1 cellular context compared by ENCODE assay signal in genomic region chr1:12477936-12478611, GRCh38.
TF ChIP-seq lines count a peak whose summit lies in the region.

No MANE protein-coding gene starts in this region.

TF ChIP-seq in HepG2, 621 proteins besides CTCF, POLR2A, EP300 and RAD21 (continued from another document and continues in another):
- no peak for TF ChIP-seq TCF12 (IDR thresholded peaks at IDR 0.05)
- peak; percentile 91; the same call in 1 of the 2 replicates for TF ChIP-seq TCF12 (CRISPR knock-in tag; IDR thresholded peaks at IDR 0.05)
- TF ChIP-seq HOXA5 (CRISPR knock-in tag; IDR thresholded peaks at IDR 0.05) = peak; percentile 62; the same call in 1 of the 2 replicates
- no peak for TF ChIP-seq U2AF1 (optimal IDR thresholded peaks at IDR 0.05; ENCODE audit: low read depth, low read length)
- TF ChIP-seq NFE2 (CRISPR knock-in tag; IDR thresholded peaks at IDR 0.05) = no peak
- no peak for TF ChIP-seq MTF1 (CRISPR knock-in tag; IDR thresholded peaks at IDR 0.05)
- TF ChIP-seq KDM2A (CRISPR knock-in tag; IDR thresholded peaks at IDR 0.05; ENCODE audit: borderline replicate concordance, low read depth) = peak; percentile 82
- TF ChIP-seq MLLT10 (CRISPR knock-in tag; IDR thresholded peaks at IDR 0.05) = no peak
- no peak for TF ChIP-seq ZNF776 (CRISPR knock-in tag; IDR thresholded peaks at IDR 0.05)
- TF ChIP-seq MEIS2 (CRISPR knock-in tag; IDR thresholded peaks at IDR 0.05) = peak; percentile 50; the same call in 1 of the 2 replicates
- TF ChIP-seq ZFYVE20 (CRISPR knock-in tag; IDR thresholded peaks at IDR 0.05; ENCODE audit: borderline replicate concordance, low read depth) = no peak
- TF ChIP-seq CCDC6 (CRISPR knock-in tag; IDR thresholded peaks at IDR 0.05) = peak; percentile 72
- no peak for TF ChIP-seq WIZ (CRISPR knock-in tag; IDR thresholded peaks at IDR 0.05)
- no peak for TF ChIP-seq PCBP1 (IDR thresholded peaks at IDR 0.05; ENCODE audit: borderline replicate concordance, low read depth, low read length)
- peak; percentile 91 for TF ChIP-seq ERF (CRISPR knock-in tag; IDR thresholded peaks at IDR 0.05)
- TF ChIP-seq ZNF17 (CRISPR knock-in tag; IDR thresholded peaks at IDR 0.05) = no peak
- TF ChIP-seq ZSCAN22 (CRISPR knock-in tag; IDR thresholded peaks at IDR 0.05) = no peak
- TF ChIP-seq MAFF (IDR thresholded peaks at IDR 0.05; ENCODE audit: low read depth, low read length) = no peak
- TF ChIP-seq REXO4 (CRISPR knock-in tag; IDR thresholded peaks at IDR 0.05; ENCODE audit: borderline replicate concordance) = no peak
- TF ChIP-seq KDM1A (CRISPR knock-in tag; IDR thresholded peaks at IDR 0.05) = peak; percentile 83
- TF ChIP-seq, protein P1, sequence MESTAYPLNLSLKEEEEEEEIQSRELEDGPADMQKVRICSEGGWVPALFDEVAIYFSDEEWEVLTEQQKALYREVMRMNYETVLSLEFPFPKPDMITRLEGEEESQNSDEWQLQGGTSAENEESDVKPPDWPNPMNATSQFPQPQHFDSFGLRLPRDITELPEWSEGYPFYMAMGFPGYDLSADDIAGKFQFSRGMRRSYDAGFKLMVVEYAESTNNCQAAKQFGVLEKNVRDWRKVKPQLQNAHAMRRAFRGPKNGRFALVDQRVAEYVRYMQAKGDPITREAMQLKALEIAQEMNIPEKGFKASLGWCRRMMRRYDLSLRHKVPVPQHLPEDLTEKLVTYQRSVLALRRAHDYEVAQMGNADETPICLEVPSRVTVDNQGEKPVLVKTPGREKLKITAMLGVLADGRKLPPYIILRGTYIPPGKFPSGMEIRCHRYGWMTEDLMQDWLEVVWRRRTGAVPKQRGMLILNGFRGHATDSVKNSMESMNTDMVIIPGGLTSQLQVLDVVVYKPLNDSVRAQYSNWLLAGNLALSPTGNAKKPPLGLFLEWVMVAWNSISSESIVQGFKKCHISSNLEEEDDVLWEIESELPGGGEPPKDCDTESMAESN (CRISPR knock-in tag; conservative IDR thresholded peaks at IDR 0.05) = peak; percentile 80; the same call in 1 of the 2 replicates
- TF ChIP-seq NCOA2 (CRISPR knock-in tag; IDR thresholded peaks at IDR 0.05) = peak; percentile 92
- no peak for TF ChIP-seq ZNF747 (CRISPR knock-in tag; IDR thresholded peaks at IDR 0.05; ENCODE audit: borderline replicate concordance)
- TF ChIP-seq SNAPC2 (CRISPR knock-in tag; IDR thresholded peaks at IDR 0.05) = no peak
- TF ChIP-seq ZBTB42 (CRISPR knock-in tag; IDR thresholded peaks at IDR 0.05) = no peak; the same call in 1 of the 2 replicates
- peak in 1 of 2 experiments; percentile 56; a peak in 1 of 4 replicates for TF ChIP-seq KLF16 (CRISPR knock-in tag; IDR thresholded peaks at IDR 0.05)
- peak; percentile 39 for TF ChIP-seq STAG1 (CRISPR knock-in tag; IDR thresholded peaks at IDR 0.05)
- no peak for TF ChIP-seq ZNF496 (CRISPR knock-in tag; IDR thresholded peaks at IDR 0.05; ENCODE audit: insufficient replicate concordance)
- no peak for TF ChIP-seq RFXANK (CRISPR knock-in tag; IDR thresholded peaks at IDR 0.05)
- TF ChIP-seq AGO2 (optimal IDR thresholded peaks at IDR 0.05; ENCODE audit: low read depth, low read length) = no peak
- TF ChIP-seq THAP7 (CRISPR knock-in tag; IDR thresholded peaks at IDR 0.05) = no peak
- TF ChIP-seq HNF1B (CRISPR knock-in tag; IDR thresholded peaks at IDR 0.05) = peak; percentile 31; the same call in 1 of the 2 replicates
- TF ChIP-seq RBM39 (IDR thresholded peaks at IDR 0.05; ENCODE audit: low read depth, low read length, poor library complexity, severe bottlenecking) = no peak
- TF ChIP-seq, protein P2, sequence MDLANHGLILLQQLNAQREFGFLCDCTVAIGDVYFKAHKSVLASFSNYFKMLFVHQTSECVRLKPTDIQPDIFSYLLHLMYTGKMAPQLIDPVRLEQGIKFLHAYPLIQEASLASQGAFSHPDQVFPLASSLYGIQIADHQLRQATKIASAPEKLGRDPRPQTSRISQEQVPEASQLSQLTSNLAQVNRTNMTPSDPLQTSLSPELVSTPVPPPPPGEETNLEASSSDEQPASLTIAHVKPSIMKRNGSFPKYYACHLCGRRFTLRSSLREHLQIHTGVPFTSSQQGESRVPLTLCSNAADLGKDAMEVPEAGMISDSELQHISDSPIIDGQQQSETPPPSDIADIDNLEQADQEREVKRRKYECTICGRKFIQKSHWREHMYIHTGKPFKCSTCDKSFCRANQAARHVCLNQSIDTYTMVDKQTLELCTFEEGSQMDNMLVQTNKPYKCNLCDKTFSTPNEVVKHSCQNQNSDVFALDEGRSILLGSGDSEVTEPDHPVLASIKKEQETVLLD (CRISPR knock-in tag; IDR thresholded peaks at IDR 0.05; ENCODE audit: low read depth) = no peak
- TF ChIP-seq ZBTB33 (CRISPR knock-in tag; IDR thresholded peaks at IDR 0.05) = peak; percentile 58
- TF ChIP-seq, protein P3, sequence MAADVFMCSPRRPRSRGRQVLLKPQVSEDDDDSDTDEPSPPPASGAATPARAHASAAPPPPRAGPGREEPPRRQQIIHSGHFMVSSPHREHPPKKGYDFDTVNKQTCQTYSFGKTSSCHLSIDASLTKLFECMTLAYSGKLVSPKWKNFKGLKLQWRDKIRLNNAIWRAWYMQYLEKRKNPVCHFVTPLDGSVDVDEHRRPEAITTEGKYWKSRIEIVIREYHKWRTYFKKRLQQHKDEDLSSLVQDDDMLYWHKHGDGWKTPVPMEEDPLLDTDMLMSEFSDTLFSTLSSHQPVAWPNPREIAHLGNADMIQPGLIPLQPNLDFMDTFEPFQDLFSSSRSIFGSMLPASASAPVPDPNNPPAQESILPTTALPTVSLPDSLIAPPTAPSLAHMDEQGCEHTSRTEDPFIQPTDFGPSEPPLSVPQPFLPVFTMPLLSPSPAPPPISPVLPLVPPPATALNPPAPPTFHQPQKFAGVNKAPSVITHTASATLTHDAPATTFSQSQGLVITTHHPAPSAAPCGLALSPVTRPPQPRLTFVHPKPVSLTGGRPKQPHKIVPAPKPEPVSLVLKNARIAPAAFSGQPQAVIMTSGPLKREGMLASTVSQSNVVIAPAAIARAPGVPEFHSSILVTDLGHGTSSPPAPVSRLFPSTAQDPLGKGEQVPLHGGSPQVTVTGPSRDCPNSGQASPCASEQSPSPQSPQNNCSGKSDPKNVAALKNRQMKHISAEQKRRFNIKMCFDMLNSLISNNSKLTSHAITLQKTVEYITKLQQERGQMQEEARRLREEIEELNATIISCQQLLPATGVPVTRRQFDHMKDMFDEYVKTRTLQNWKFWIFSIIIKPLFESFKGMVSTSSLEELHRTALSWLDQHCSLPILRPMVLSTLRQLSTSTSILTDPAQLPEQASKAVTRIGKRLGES (CRISPR knock-in tag; IDR thresholded peaks at IDR 0.05; ENCODE audit: borderline replicate concordance) = no peak
- TF ChIP-seq HES4 (CRISPR knock-in tag; IDR thresholded peaks at IDR 0.05; ENCODE audit: borderline replicate concordance) = no peak
- TF ChIP-seq, protein P4, sequence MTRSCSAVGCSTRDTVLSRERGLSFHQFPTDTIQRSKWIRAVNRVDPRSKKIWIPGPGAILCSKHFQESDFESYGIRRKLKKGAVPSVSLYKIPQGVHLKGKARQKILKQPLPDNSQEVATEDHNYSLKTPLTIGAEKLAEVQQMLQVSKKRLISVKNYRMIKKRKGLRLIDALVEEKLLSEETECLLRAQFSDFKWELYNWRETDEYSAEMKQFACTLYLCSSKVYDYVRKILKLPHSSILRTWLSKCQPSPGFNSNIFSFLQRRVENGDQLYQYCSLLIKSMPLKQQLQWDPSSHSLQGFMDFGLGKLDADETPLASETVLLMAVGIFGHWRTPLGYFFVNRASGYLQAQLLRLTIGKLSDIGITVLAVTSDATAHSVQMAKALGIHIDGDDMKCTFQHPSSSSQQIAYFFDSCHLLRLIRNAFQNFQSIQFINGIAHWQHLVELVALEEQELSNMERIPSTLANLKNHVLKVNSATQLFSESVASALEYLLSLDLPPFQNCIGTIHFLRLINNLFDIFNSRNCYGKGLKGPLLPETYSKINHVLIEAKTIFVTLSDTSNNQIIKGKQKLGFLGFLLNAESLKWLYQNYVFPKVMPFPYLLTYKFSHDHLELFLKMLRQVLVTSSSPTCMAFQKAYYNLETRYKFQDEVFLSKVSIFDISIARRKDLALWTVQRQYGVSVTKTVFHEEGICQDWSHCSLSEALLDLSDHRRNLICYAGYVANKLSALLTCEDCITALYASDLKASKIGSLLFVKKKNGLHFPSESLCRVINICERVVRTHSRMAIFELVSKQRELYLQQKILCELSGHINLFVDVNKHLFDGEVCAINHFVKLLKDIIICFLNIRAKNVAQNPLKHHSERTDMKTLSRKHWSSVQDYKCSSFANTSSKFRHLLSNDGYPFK (CRISPR knock-in tag; IDR thresholded peaks at IDR 0.05; ENCODE audit: borderline replicate concordance) = no peak; the same call in 1 of the 2 replicates
- no peak for TF ChIP-seq ZNF547 (CRISPR knock-in tag; IDR thresholded peaks at IDR 0.05)
- peak; percentile 70; the same call in 1 of the 2 replicates for TF ChIP-seq LCORL (IDR thresholded peaks at IDR 0.05)
- TF ChIP-seq LCORL (CRISPR knock-in tag; IDR thresholded peaks at IDR 0.05) = peak; percentile 95
- peak; percentile 89; the same call in 1 of the 2 replicates for TF ChIP-seq NFKB2 (CRISPR knock-in tag; IDR thresholded peaks at IDR 0.05; ENCODE audit: borderline replicate concordance)
- TF ChIP-seq ZNF160 (CRISPR knock-in tag; IDR thresholded peaks at IDR 0.05) = no peak
- peak; percentile 74; the same call in 1 of the 2 replicates for TF ChIP-seq ZNF598 (CRISPR knock-in tag; IDR thresholded peaks at IDR 0.05; ENCODE audit: borderline replicate concordance)
- peak; percentile 64 for TF ChIP-seq NR2F2 (IDR thresholded peaks at IDR 0.05; ENCODE audit: borderline replicate concordance, low read depth)
- TF ChIP-seq KLF15 (CRISPR knock-in tag; IDR thresholded peaks at IDR 0.05; ENCODE audit: borderline replicate concordance) = no peak
- TF ChIP-seq FOSL1 (CRISPR knock-in tag; IDR thresholded peaks at IDR 0.05; ENCODE audit: borderline replicate concordance) = peak; percentile 40; the same call in 1 of the 2 replicates
- TF ChIP-seq GLI4 (CRISPR knock-in tag; IDR thresholded peaks at IDR 0.05; ENCODE audit: borderline replicate concordance) = no peak
- no peak for TF ChIP-seq ZNF446 (CRISPR knock-in tag; IDR thresholded peaks at IDR 0.05)
- no peak; the same call in 1 of the 2 replicates for TF ChIP-seq ZNF7 (CRISPR knock-in tag; IDR thresholded peaks at IDR 0.05)
- TF ChIP-seq ZBTB46 (CRISPR knock-in tag; IDR thresholded peaks at IDR 0.05; ENCODE audit: borderline replicate concordance) = no peak
- TF ChIP-seq PAWR (CRISPR knock-in tag; IDR thresholded peaks at IDR 0.05; ENCODE audit: borderline replicate concordance) = no peak
- peak; percentile 67; the same call in 1 of the 2 replicates for TF ChIP-seq TEAD2 (CRISPR knock-in tag; IDR thresholded peaks at IDR 0.05)
- peak; percentile 53; the same call in 1 of the 2 replicates for TF ChIP-seq KAT7 (CRISPR knock-in tag; IDR thresholded peaks at IDR 0.05; ENCODE audit: borderline replicate concordance)
- TF ChIP-seq SRY (CRISPR knock-in tag; IDR thresholded peaks at IDR 0.05) = peak; percentile 69; the same call in 1 of the 2 replicates
